1 cellular context compared by ENCODE assay signal in the genomic region with DNA sequence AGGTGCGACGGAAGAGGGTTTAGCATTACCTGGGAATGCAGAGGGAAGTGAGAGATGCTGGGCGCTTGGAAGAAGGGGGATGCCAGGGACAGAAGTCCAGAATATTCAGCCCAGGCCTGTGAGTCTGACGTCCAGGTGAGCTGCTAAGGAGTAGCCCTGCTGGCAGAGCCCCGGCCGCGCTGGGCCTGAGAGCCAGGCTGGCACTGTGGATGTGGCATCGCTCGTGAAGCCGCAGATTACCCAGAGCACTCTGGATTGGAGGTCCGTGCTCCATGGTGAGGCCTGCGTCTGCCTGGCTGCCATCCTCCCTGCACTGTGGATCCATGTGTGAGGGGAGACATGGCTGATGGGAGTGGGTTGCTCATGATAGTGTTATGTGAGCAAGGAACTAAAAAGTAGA.
TF ChIP-seq lines count a peak whose summit lies in the region.

No MANE protein-coding gene starts in this region.

TF ChIP-seq in WTC11, 78 proteins besides CTCF, POLR2A, EP300 and RAD21:
- TF ChIP-seq SMAD4 (CRISPR knock-in tag; IDR thresholded peaks at IDR 0.05) (no peak), ETV6 (CRISPR knock-in tag; IDR thresholded peaks at IDR 0.05) (no peak), GTF2I (CRISPR knock-in tag; conservative IDR thresholded peaks at IDR 0.05) (no peak), ZNF416 (CRISPR knock-in tag; IDR thresholded peaks at IDR 0.05) (no peak)
- TF ChIP-seq, protein P1, sequence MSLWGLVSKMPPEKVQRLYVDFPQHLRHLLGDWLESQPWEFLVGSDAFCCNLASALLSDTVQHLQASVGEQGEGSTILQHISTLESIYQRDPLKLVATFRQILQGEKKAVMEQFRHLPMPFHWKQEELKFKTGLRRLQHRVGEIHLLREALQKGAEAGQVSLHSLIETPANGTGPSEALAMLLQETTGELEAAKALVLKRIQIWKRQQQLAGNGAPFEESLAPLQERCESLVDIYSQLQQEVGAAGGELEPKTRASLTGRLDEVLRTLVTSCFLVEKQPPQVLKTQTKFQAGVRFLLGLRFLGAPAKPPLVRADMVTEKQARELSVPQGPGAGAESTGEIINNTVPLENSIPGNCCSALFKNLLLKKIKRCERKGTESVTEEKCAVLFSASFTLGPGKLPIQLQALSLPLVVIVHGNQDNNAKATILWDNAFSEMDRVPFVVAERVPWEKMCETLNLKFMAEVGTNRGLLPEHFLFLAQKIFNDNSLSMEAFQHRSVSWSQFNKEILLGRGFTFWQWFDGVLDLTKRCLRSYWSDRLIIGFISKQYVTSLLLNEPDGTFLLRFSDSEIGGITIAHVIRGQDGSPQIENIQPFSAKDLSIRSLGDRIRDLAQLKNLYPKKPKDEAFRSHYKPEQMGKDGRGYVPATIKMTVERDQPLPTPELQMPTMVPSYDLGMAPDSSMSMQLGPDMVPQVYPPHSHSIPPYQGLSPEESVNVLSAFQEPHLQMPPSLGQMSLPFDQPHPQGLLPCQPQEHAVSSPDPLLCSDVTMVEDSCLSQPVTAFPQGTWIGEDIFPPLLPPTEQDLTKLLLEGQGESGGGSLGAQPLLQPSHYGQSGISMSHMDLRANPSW (CRISPR knock-in tag; conservative IDR thresholded peaks at IDR 0.05; ENCODE audit: low read depth): no peak
